ENCODE assay signal across 11 cellular contexts in the genomic region with DNA sequence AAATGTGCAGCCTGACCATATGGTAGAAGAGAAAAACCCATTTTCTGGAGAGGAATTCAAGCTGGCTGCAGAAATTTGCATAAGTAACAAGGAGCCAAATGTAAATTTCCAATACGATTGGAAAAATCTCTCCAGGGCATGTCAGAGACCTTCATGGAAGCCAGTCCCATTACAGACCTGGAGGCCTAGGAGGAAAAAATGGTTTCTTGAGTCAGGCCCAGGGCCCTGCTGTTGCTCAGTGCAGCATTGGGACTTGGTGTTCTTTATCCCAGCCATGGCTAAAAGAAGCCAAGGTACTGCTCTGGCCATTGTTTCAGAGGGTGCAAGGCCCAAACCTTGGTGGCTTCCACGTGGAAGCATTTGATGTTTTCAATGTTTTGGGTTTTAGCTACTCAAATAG.
"Had no signal": no experiment of that assay in that cellular context is flagged by ENCODE, and none has a peak within 500 bp of the region (broad histone marks: within the 10 kb centered on the region; RNA-seq: fewer than 3 reads in every experiment).

No MANE protein-coding gene starts in this region.

- H3K4me3 ChIP-seq: GM23338 had no signal

- H3K36me3 Mint-ChIP-seq: IgD-negative memory B cell had no signal

- H3K9ac ChIP-seq: KMS-11 had no signal

- DNase-seq: H9, HCEC 1CT, HFFc6, KBM-7 had no signal

- H3K4me3 Mint-ChIP-seq: GM23338, H9, HFFc6, IgD-negative memory B cell had no signal

- ATAC-seq: GM23338, HepG2 had no signal

- H3K27ac Mint-ChIP-seq: GM23338, H9, HFFc6 had no signal

- FAIRE-seq: H1, H54, HepG2 had no signal

- H3K4me2 ChIP-seq: GM23338, KMS-11 had no signal

- H3K27ac ChIP-seq: HL-60, KMS-11 had no signal

- H3K4me1 Mint-ChIP-seq: GM23338, H9, IgD-negative memory B cell had no signal

- H2AFZ ChIP-seq: GM23338 had no signal
